In the genomic region with DNA sequence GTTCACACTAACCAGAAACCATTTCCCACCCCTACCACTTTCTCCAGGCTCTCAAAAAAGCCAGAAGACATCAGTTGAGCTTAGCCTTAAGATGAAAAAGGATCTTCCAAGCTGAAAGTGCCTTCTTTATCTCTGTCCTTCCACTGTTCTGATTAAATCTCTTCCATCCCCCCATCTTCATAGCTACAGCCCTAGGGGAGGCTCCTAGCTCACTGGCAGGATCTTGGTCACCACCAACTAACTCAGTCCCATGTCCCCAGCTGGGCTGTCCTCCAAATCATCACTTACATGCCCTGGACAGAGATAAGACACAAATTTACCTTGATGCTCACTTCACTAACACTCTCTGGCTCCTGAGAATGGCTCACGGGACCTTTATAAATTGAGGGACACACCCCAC, we compare ENCODE assay signal across 27 cellular contexts. TPM values are rescaled to one million over a fixed set of nuclear protein-coding genes. Genes with fewer than 3 reads are reported as not detected.
A peak's percentile ranks its signal among the peaks of the same experiment; 100 is the strongest.
DNase-seq lines count a peak whose midpoint lies in the region; ATAC-seq and TF ChIP-seq lines count a peak whose summit lies in the region.
"Had no signal": no experiment of that assay in that cellular context is flagged by ENCODE, and none has a peak within 500 bp of the region (broad histone marks: within the 10 kb centered on the region; RNA-seq: fewer than 3 reads in every experiment).

No MANE protein-coding gene starts in this region.

- CTCF ChIA-PET in CD8-positive, alpha-beta T cell (lab: Charles Lee): interaction anchor here (1.1 to 4.4 kb wide), 11 partner anchors 9 to 57 kb away, joined by 4 to 37 read pairs (median 9); a partner anchor contains a TSS

- intact Hi-C loops in CD8-positive, alpha-beta T cell (cut with DNase I, micrococcal nuclease): loop anchor here in 1 of 2 experiments (10.0 kb wide), 1 partner anchor 1902 kb away; a partner anchor contains a TSS
- intact Hi-C loops in natural killer cell (cut with micrococcal nuclease): loop anchor here (1.0 kb wide), 1 partner anchor 10 kb away; no protein-coding TSS in a partner anchor

- H3K36me3 Mint-ChIP-seq in T-helper 2 cell treated with Interferon-gamma antibody and Interleukin-4, amounts not matched to agents 5 μg/mL and 100 μg/mL, for 36 hours (ENCODE audit: low read depth): peaks cover 85% of the 10 kb centered on the region
- H3K36me3 Mint-ChIP-seq in CD8-positive, alpha-beta T cell: peaks cover 86% of the 10 kb centered on the region
- H3K36me3 Mint-ChIP-seq in activated T-helper 17 cell treated with anti-CD3 and anti-CD28 coated beads, Interleukin-2, amount 50 U/mL, for 72 hours (ENCODE audit: low read depth): peaks cover 92% of the 10 kb centered on the region
- H3K36me3 Mint-ChIP-seq in natural killer cell: peaks cover 53% of the 10 kb centered on the region
- H3K36me3 Mint-ChIP-seq: type B pancreatic cell had no signal

- peak overlapping the region; percentile 60 for H3K4me3 Mint-ChIP-seq in T-helper 2 cell treated with Interferon-gamma antibody and Interleukin-4, amounts not matched to agents 5 μg/mL and 100 μg/mL, for 36 hours
- peak overlapping the region; percentile 69 for H3K4me3 Mint-ChIP-seq in CD8-positive, alpha-beta T cell
- H3K4me3 Mint-ChIP-seq in activated T-helper 17 cell treated with anti-CD3 and anti-CD28 coated beads, Interleukin-2, amount 50 U/mL, for 72 hours: peak overlapping the region; percentile 96
- H3K4me3 Mint-ChIP-seq in natural killer cell: peak overlapping the region; percentile 83
- H3K4me3 Mint-ChIP-seq: B cell, type B pancreatic cell had no signal

- POLR2A ChIA-PET in CD8-positive, alpha-beta T cell (lab: Charles Lee): interaction anchor here (0.7 to 21.0 kb wide), 10 partner anchors 9 to 1104 kb away, joined by 3 to 494 read pairs (median 7); a partner anchor contains a TSS

- peak overlapping the region; percentile 8 for H3K27ac ChIP-seq in CD8-positive, alpha-beta T cell (ENCODE audit: low read depth, low read length)
- H3K27ac ChIP-seq: gastrocnemius medialis, pancreas, right lobe of liver had no signal

- H3K27ac Mint-ChIP-seq in T-helper 2 cell treated with Interferon-gamma antibody and Interleukin-4, amounts not matched to agents 5 μg/mL and 100 μg/mL, for 36 hours: peak overlapping the region; percentile 78
- H3K27ac Mint-ChIP-seq in CD8-positive, alpha-beta T cell: peak overlapping the region; percentile 97
- peak overlapping the region; percentile 85 for H3K27ac Mint-ChIP-seq in activated T-helper 17 cell treated with anti-CD3 and anti-CD28 coated beads, Interleukin-2, amount 50 U/mL, for 72 hours
- H3K27ac Mint-ChIP-seq in natural killer cell: peak overlapping the region; percentile 94 to 99
- H3K27ac Mint-ChIP-seq: B cell, type B pancreatic cell had no signal

- no peak for DNase-seq in T-helper 2 cell treated with Interferon-gamma antibody and Interleukin-4, amounts not matched to agents 5 μg/mL and 100 μg/mL, for 36 hours (ENCODE audit: low spot score)
- DNase-seq in T-helper 2 cell: no peak
- no peak for DNase-seq in CD8-positive, alpha-beta T cell
- DNase-seq in natural killer cell: no peak
- DNase-seq in central memory CD4-positive, alpha-beta T cell: no peak
- DNase-seq in foreskin melanocyte: no peak
- DNase-seq: 8988T; activated CD4-positive, CD25-positive, alpha-beta regulatory T cell; gastrocnemius medialis; GDM1; H7; NCI-H1417 treated with DMSO at 0.1 percent for 48 hours; NCI-H2171 treated with DMSO at 0.1 percent for 48 hours; NCI-H774; pancreas; right lobe of liver; SIG-M5; stimulated activated naive CD4-positive, alpha-beta T cell treated with Interleukin-2 at 50 U/mL for 16 hours had no signal

- no peak for ATAC-seq in CD8-positive, alpha-beta T cell
- ATAC-seq in activated T-helper 17 cell treated with anti-CD3 and anti-CD28 coated beads, Interleukin-2, amount 50 U/mL, for 72 hours (replicated peaks): no peak
- ATAC-seq in natural killer cell (no peak), GM18907 (IDR thresholded peaks at IDR 0.05; ENCODE audit: unreplicated experiment) (no peak)
- ATAC-seq: gastrocnemius medialis, pancreas, right lobe of liver had no signal

- no peaks in the 10 kb centered on the region for H3K9me3 Mint-ChIP-seq in T-helper 2 cell treated with Interferon-gamma antibody and Interleukin-4, amounts not matched to agents 5 μg/mL and 100 μg/mL, for 36 hours
- no peaks in the 10 kb centered on the region for H3K9me3 Mint-ChIP-seq in CD8-positive, alpha-beta T cell
- H3K9me3 Mint-ChIP-seq in activated T-helper 17 cell treated with anti-CD3 and anti-CD28 coated beads, Interleukin-2, amount 50 U/mL, for 72 hours: no peaks in the 10 kb centered on the region
- no peaks in the 10 kb centered on the region for H3K9me3 Mint-ChIP-seq in natural killer cell

- no peaks in the 10 kb centered on the region for H3K9me3 ChIP-seq in CD8-positive, alpha-beta T cell (ENCODE audit: low read length)
- H3K9me3 ChIP-seq: gastrocnemius medialis, pancreas, right lobe of liver had no signal

- peaks cover 38% of the 10 kb centered on the region for H3K36me3 ChIP-seq in CD8-positive, alpha-beta T cell (ENCODE audit: insufficient read depth, low read length)
- H3K36me3 ChIP-seq: gastrocnemius medialis, pancreas, right lobe of liver had no signal

- peaks cover 92% of the 10 kb centered on the region for H3K4me1 Mint-ChIP-seq in T-helper 2 cell treated with Interferon-gamma antibody and Interleukin-4, amounts not matched to agents 5 μg/mL and 100 μg/mL, for 36 hours (ENCODE audit: low read depth)
- H3K4me1 Mint-ChIP-seq in CD8-positive, alpha-beta T cell (ENCODE audit: low read depth): peaks cover 99% of the 10 kb centered on the region
- peaks cover 81% of the 10 kb centered on the region for H3K4me1 Mint-ChIP-seq in activated T-helper 17 cell treated with anti-CD3 and anti-CD28 coated beads, Interleukin-2, amount 50 U/mL, for 72 hours
- H3K4me1 Mint-ChIP-seq in natural killer cell: peaks cover 98 to 100% of the 10 kb centered on the region in 2 donors

- no peaks in the 10 kb centered on the region for H3K27me3 ChIP-seq in CD8-positive, alpha-beta T cell (ENCODE audit: insufficient read depth, low read length)
- H3K27me3 ChIP-seq: gastrocnemius medialis, pancreas, right lobe of liver had no signal

- H3K27me3 Mint-ChIP-seq in T-helper 2 cell treated with Interferon-gamma antibody and Interleukin-4, amounts not matched to agents 5 μg/mL and 100 μg/mL, for 36 hours (ENCODE audit: low read depth): no peaks in the 10 kb centered on the region
- H3K27me3 Mint-ChIP-seq in CD8-positive, alpha-beta T cell (ENCODE audit: low read depth): no peaks in the 10 kb centered on the region
- no peaks in the 10 kb centered on the region for H3K27me3 Mint-ChIP-seq in activated T-helper 17 cell treated with anti-CD3 and anti-CD28 coated beads, Interleukin-2, amount 50 U/mL, for 72 hours
- no peaks in the 10 kb centered on the region for H3K27me3 Mint-ChIP-seq in natural killer cell (ENCODE audit: low read depth in 2 of 2)

- no peak for TF ChIP-seq CTCF in CD8-positive, alpha-beta T cell (IDR thresholded peaks at IDR 0.05)
- no peak for TF ChIP-seq CTCF in natural killer cell (IDR thresholded peaks at IDR 0.05)

- no peak overlapping the region for H3K4me3 ChIP-seq in CD8-positive, alpha-beta T cell (ENCODE audit: low read depth, low read length)
- H3K4me3 ChIP-seq: gastrocnemius medialis, pancreas, right lobe of liver had no signal

- H3K4me1 ChIP-seq in CD8-positive, alpha-beta T cell (ENCODE audit: insufficient read depth, low read length): peaks cover 96% of the 10 kb centered on the region
- H3K4me1 ChIP-seq: pancreas had no signal

RNA-seq across cellular contexts. Expression of a gene that starts 14.3 kb away (rescaled TPM):
- total RNA-seq in CD8-positive, alpha-beta T cell: 100 to 1,000 TPM; 132 to 140 TPM
- 100 to 1,000 TPM; 202 to 204 TPM for total RNA-seq in activated T-helper 17 cell treated with anti-CD3 and anti-CD28 coated beads, Interleukin-2, amount 50 U/mL, for 72 hours
- total RNA-seq in natural killer cell: 100 to 1,000 TPM; 376 to 488 (median 450) TPM

RNA-seq across cellular contexts. Expression of a gene that starts 50.5 kb away (rescaled TPM):
- not detected for total RNA-seq in CD8-positive, alpha-beta T cell
- not detected for total RNA-seq in activated T-helper 17 cell treated with anti-CD3 and anti-CD28 coated beads, Interleukin-2, amount 50 U/mL, for 72 hours
- total RNA-seq in natural killer cell: not detected
- total RNA-seq: B cell; gastrocnemius medialis; kidney epithelial cell; M059J; myocyte; OCI-LY7; pancreas; right lobe of liver; T-helper 2 cell treated with Interferon-gamma antibody and Interleukin-4, amounts not matched to agents 100 ng/mL and 5 ng/mL, for 36 hours had no signal
